ENCODE assay signal across 16 cellular contexts in genomic region chr11:890794-891600, GRCh38. TPM values are rescaled to one million over a fixed set of nuclear protein-coding genes. Genes with fewer than 3 reads are reported as not detected.
A peak's percentile ranks its signal among the peaks of the same experiment; 100 is the strongest.
DNase-seq lines count a peak whose midpoint lies in the region; ATAC-seq, FAIRE-seq and TF ChIP-seq lines count a peak whose summit lies in the region.
"Had no signal": no experiment of that assay in that cellular context is flagged by ENCODE, and none has a peak within 500 bp of the region (broad histone marks: within the 10 kb centered on the region; RNA-seq: fewer than 3 reads in every experiment).

No MANE protein-coding gene starts in this region.

- peaks cover 0 to 29% (median 22%) of the 10 kb centered on the region in 10 experiments; a peak in 18 of 20 replicates for H3K4me1 ChIP-seq in BLaER1 treated with 17β-estradiol and CSF1 and Interleukin-3, amounts not matched to agents 10 nM and 100 nM
- peaks cover 0 to 67% of the 10 kb centered on the region in 2 experiments; a peak in 2 of 5 replicates for H3K4me1 ChIP-seq in K562 (replicated peaks in 1 of 2; ENCODE audit: control insufficient read depth in 2 of 2, insufficient read depth in 2 of 2, low read length in 2 of 2)
- no peaks in the 10 kb centered on the region for H3K4me1 ChIP-seq in vagina
- H3K4me1 ChIP-seq: breast epithelium, SJSA1 had no signal

- H3K4me1 Mint-ChIP-seq in activated CD4-positive, alpha-beta T cell treated with anti-CD3 and anti-CD28 coated beads for 36 hours: no peaks in the 10 kb centered on the region

- TF ChIP-seq CTCF in K562 (IDR thresholded peaks at IDR 0.05 in 2 of 3, conservative IDR thresholded peaks at IDR 0.05 in 1 of 3; ENCODE audit: insufficient read depth in 2 of 3, low read depth in 1 of 3, low read length in 3 of 3) (no peak), vagina (IDR thresholded peaks at IDR 0.05) (no peak)

- H3K4me3 Mint-ChIP-seq in activated CD4-positive, alpha-beta T cell treated with anti-CD3 and anti-CD28 coated beads for 36 hours: no peak overlapping the region
- H3K4me3 Mint-ChIP-seq: activated naive CD4-positive, alpha-beta T cell treated with anti-CD3 and anti-CD28 coated beads for 36 hours; naive thymus-derived CD8-positive, alpha-beta T cell had no signal

- no peak for TF ChIP-seq POLR2A in K562 (conservative IDR thresholded peaks at IDR 0.05)
- no peak for TF ChIP-seq POLR2A in vagina (IDR thresholded peaks at IDR 0.05)

- peaks cover 24 to 70% (median 40%) of the 10 kb centered on the region in 11 experiments for H3K36me3 ChIP-seq in BLaER1 treated with 17β-estradiol and CSF1 and Interleukin-3, amounts not matched to agents 10 nM and 100 nM
- H3K36me3 ChIP-seq in K562 (ENCODE audit: control insufficient read depth, insufficient read depth, low read length): peaks cover 50% of the 10 kb centered on the region; the same call in 1 of the 3 replicates
- H3K36me3 ChIP-seq in vagina: no peaks in the 10 kb centered on the region
- H3K36me3 ChIP-seq: breast epithelium, SJSA1 had no signal

- H3K79me2 ChIP-seq in K562 (ENCODE audit: control insufficient read depth, insufficient read depth, low read length): no peaks in the 10 kb centered on the region

- no TSS peak for BruUV-seq in K562 (replicated peaks; lab: Mats Ljungman, UMichigan)

- POLR2A ChIA-PET in K562 (lab: Yijun Ruan, JAX): no interaction called here
- POLR2A ChIA-PET in activated CD4-positive, alpha-beta T cell treated with anti-CD3 and anti-CD28 coated beads for 36 hours (lab: Charles Lee): no interaction called here

- in situ Hi-C loops in K562 (cut with MboI): no loop called here

- H3K27ac Mint-ChIP-seq in activated CD4-positive, alpha-beta T cell treated with anti-CD3 and anti-CD28 coated beads for 36 hours: no peak overlapping the region
- H3K27ac Mint-ChIP-seq: activated naive CD4-positive, alpha-beta T cell treated with anti-CD3 and anti-CD28 coated beads for 36 hours had no signal

- intact Hi-C loops in K562 (cut with micrococcal nuclease) (no loop called here), vagina (cut with DNase I) (no loop called here)
- intact Hi-C loops in activated CD4-positive, alpha-beta T cell treated with anti-CD3 and anti-CD28 coated beads for 36 hours (cut with DNase I, micrococcal nuclease): no loop called here

- no peak for TF ChIP-seq RAD21 in K562 (CRISPR knock-in tag; conservative IDR thresholded peaks at IDR 0.05 in 1 of 2, IDR thresholded peaks at IDR 0.05 in 1 of 2)

- CTCF ChIA-PET in K562 (lab: Yijun Ruan, JAX; ENCODE audit: low intra/inter-chr PET ratio): no interaction called here
- CTCF ChIA-PET in activated CD4-positive, alpha-beta T cell treated with anti-CD3 and anti-CD28 coated beads for 36 hours (lab: Charles Lee): no interaction called here

- peaks cover 0 to 98% (median 61%) of the 10 kb centered on the region in 11 experiments; a peak in 18 of 22 replicates for H4K20me1 ChIP-seq in BLaER1 treated with 17β-estradiol and CSF1 and Interleukin-3, amounts not matched to agents 10 nM and 100 nM
- H4K20me1 ChIP-seq in K562 (replicated peaks; ENCODE audit: control insufficient read depth, insufficient read depth, low read length): no peaks in the 10 kb centered on the region; the same call in 1 of the 2 replicates

- no peak for FAIRE-seq in K562 (lab: Jason Lieb, UNC)

- ATAC-seq in K562 (no peak), HG02973 (IDR thresholded peaks at IDR 0.05; ENCODE audit: unreplicated experiment) (no peak)
- no peak for ATAC-seq in activated CD4-positive, alpha-beta T cell treated with anti-CD3 and anti-CD28 coated beads for 36 hours
- ATAC-seq: naive thymus-derived CD8-positive, alpha-beta T cell had no signal

- no peaks in the 10 kb centered on the region for H3K27me3 ChIP-seq in BLaER1 treated with 17β-estradiol and CSF1 and Interleukin-3, amounts not matched to agents 10 nM and 100 nM
- H3K27me3 ChIP-seq in K562 (ENCODE audit: control insufficient read depth in 2 of 2, insufficient read depth in 2 of 2, low read length in 2 of 2) (no peaks in the 10 kb centered on the region), vagina (no peaks in the 10 kb centered on the region)
- H3K27me3 ChIP-seq: breast epithelium, SJSA1 had no signal

- no peaks in the 10 kb centered on the region for H3K27me3 Mint-ChIP-seq in activated CD4-positive, alpha-beta T cell treated with anti-CD3 and anti-CD28 coated beads for 36 hours
- H3K27me3 Mint-ChIP-seq: naive thymus-derived CD8-positive, alpha-beta T cell had no signal

- H3K4me2 ChIP-seq in BLaER1 treated with 17β-estradiol and CSF1 and Interleukin-3, amounts not matched to agents 10 nM and 100 nM: peak overlapping the region in 8 of 11 experiments; percentile 40 to 77 (median 61); a peak in 16 of 22 replicates
- no peak overlapping the region for H3K4me2 ChIP-seq in K562 (ENCODE audit: insufficient read depth, low read length)
- H3K4me2 ChIP-seq: KMS-11 had no signal

- H3K9ac ChIP-seq in BLaER1 treated with 17β-estradiol and CSF1 and Interleukin-3, amounts not matched to agents 10 nM and 100 nM: peak overlapping the region in 5 of 11 experiments; percentile 9 to 52 (median 31); a peak in 8 of 22 replicates
- peak overlapping the region in 1 of 2 experiments; percentile 36; a peak in 1 of 4 replicates for H3K9ac ChIP-seq in K562 (ENCODE audit: insufficient read depth in 1 of 2, low read depth in 2 of 2, low read length in 2 of 2)
- H3K9ac ChIP-seq: KMS-11 had no signal

- peak overlapping the region in 4 of 11 experiments; percentile 8 to 32 (median 21); a peak in 2 of 22 replicates for H3K27ac ChIP-seq in BLaER1 treated with 17β-estradiol and CSF1 and Interleukin-3, amounts not matched to agents 10 nM and 100 nM
- H3K27ac ChIP-seq in K562 (ENCODE audit: extremely low read depth, low read depth, low read length) (no peak overlapping the region), vagina (no peak overlapping the region)
- H3K27ac ChIP-seq: breast epithelium, KMS-11, SJSA1 had no signal

- TF ChIP-seq EP300 in K562 (IDR thresholded peaks at IDR 0.05; ENCODE audit: low read length): no peak

- peaks cover 9% of the 10 kb centered on the region for H3K36me3 Mint-ChIP-seq in activated CD4-positive, alpha-beta T cell treated with anti-CD3 and anti-CD28 coated beads for 36 hours (ENCODE audit: low read depth)

- H3K9me3 ChIP-seq in BLaER1 treated with 17β-estradiol and CSF1 and Interleukin-3, amounts not matched to agents 10 nM and 100 nM (replicated peaks in 1 of 11): no peaks in the 10 kb centered on the region
- no peaks in the 10 kb centered on the region for H3K9me3 ChIP-seq in K562 (replicated peaks; ENCODE audit: control insufficient read depth, insufficient read depth, low read depth, low read length)
- H3K9me3 ChIP-seq in vagina: no peaks in the 10 kb centered on the region
- H3K9me3 ChIP-seq: breast epithelium, SJSA1 had no signal

- WGBS in K562 (ENCODE audit: insufficient coverage, low coverage, missing lambda C conversion rate): 88% methylated on average over 12 of the region's 28 CpGs

- no peak overlapping the region for H2AFZ ChIP-seq in K562 (ENCODE audit: low read depth, low read length)

- no peaks in the 10 kb centered on the region for H3K9me3 Mint-ChIP-seq in activated CD4-positive, alpha-beta T cell treated with anti-CD3 and anti-CD28 coated beads for 36 hours (ENCODE audit: low read depth)
- H3K9me3 Mint-ChIP-seq: activated naive CD4-positive, alpha-beta T cell treated with anti-CD3 and anti-CD28 coated beads for 36 hours; naive thymus-derived CD8-positive, alpha-beta T cell had no signal

- peak; percentile 85 for DNase-seq in NCI-H1092 treated with DMSO at 0.1 percent for 48 hours (lab: John Stamatoyannopoulos, UW)
- DNase-seq in K562 (ENCODE audit: extremely low read depth in 1 of 4, low spot score in 3 of 4): no peak
- DNase-seq in activated CD4-positive, alpha-beta T cell treated with anti-CD3 and anti-CD28 coated beads for 36 hours: no peak
- no peak for DNase-seq in vagina (ENCODE audit: extremely low spot score in 2 of 2)
- DNase-seq: activated naive CD4-positive, alpha-beta T cell treated with anti-CD3 and anti-CD28 coated beads for 36 hours; DMS53; effector CD4-positive, alpha-beta T cell; naive thymus-derived CD8-positive, alpha-beta T cell; NCI-H187; stimulated activated CD4-positive, alpha-beta T cell treated with anti-CD3 and anti-CD28 coated beads, Interleukin-2, amount 100 ng/mL, for 24 hours; trophoblast cell had no signal

- H3K9me1 ChIP-seq in K562 (ENCODE audit: control insufficient read depth, insufficient read depth, low read length): no peaks in the 10 kb centered on the region

- no peak overlapping the region for H3K4me3 ChIP-seq in BLaER1 treated with 17β-estradiol and CSF1 and Interleukin-3, amounts not matched to agents 10 nM and 100 nM
- H3K4me3 ChIP-seq in K562 (no peak overlapping the region), vagina (no peak overlapping the region)
- H3K4me3 ChIP-seq: breast epithelium, SJSA1 had no signal

RNA-seq across cellular contexts. Expression of gene CHID1, which starts 19.6 kb away (rescaled TPM):
- total RNA-seq in K562 (2011; cell fraction: chromatin; rRNA removed; ENCODE audit: low replicate concordance): 131 and 294 TPM in 2 replicates
- 219 and 240 TPM in 2 replicates for total RNA-seq in K562 (2011; cell fraction: nucleolus; rRNA removed)
- 152 and 195 TPM in 2 replicates for total RNA-seq in K562 (2011; cell fraction: nucleoplasm; rRNA removed)
- total RNA-seq in K562 (2014; rRNA removed) (39.8 and 54.6 TPM in 2 replicates), K562 (2014; rRNA removed; fragmentation: Illumina TruSeq; extraction: Trizol) (14.2 and 22.4 TPM in 2 replicates), K562 (2015; rRNA removed; fragmentation: Illumina TruSeq; extraction: Trizol) (35.6 and 35.8 TPM in 2 replicates), K562 (2021) (108 and 114 TPM in 2 replicates), vagina (72.9 TPM)
- polyA plus RNA-seq in K562 (2011; rRNA removed) (46.0 and 56.3 TPM in 2 replicates), K562 (2014; fragmentation: Illumina TruSeq; extraction: Trizol) (67.7 and 81.6 TPM in 2 replicates), K562 (2014; fragmentation: Nextera tagmentation; extraction: Ambion mirVana) (10 to 100 TPM; 15.1 to 29.6 TPM), K562 (2014; rRNA removed) (57.8 and 70.5 TPM in 2 replicates)
- 80.3 and 118 TPM in 2 replicates for polyA plus RNA-seq in K562 (2011; cell fraction: cytosol; rRNA removed)
- 57.2 and 75.5 TPM in 2 replicates for polyA plus RNA-seq in K562 (2011; cell fraction: nucleus; rRNA removed)
- polyA plus RNA-seq in K562 (2012): 82.8 and 102 TPM in 2 replicates
- 48.8 and 59.6 TPM in 2 replicates for polyA minus RNA-seq in K562 (2011; rRNA and poly(A)+ RNA removed)
- polyA minus RNA-seq in K562 (2011; cell fraction: cytosol; rRNA and poly(A)+ RNA removed): 54.2 and 58.6 TPM in 2 replicates
- polyA minus RNA-seq in K562 (2011; cell fraction: nucleus; rRNA and poly(A)+ RNA removed): 29.0 and 29.1 TPM in 2 replicates
- total RNA-seq in activated CD4-positive, alpha-beta T cell treated with anti-CD3 and anti-CD28 coated beads for 36 hours: 10 to 100 TPM; 60.4 to 75.3 TPM

RNA-seq across cellular contexts. Expression of gene AP2A2, which starts 34.7 kb away (rescaled TPM):
- 125 and 255 TPM in 2 replicates for total RNA-seq in K562 (2011; cell fraction: chromatin; rRNA removed; ENCODE audit: low replicate concordance)
- total RNA-seq in K562 (2011; cell fraction: nucleolus; rRNA removed): 84.6 and 90.9 TPM in 2 replicates
- total RNA-seq in K562 (2011; cell fraction: nucleoplasm; rRNA removed): 84.5 and 112 TPM in 2 replicates
- total RNA-seq in K562 (2014; rRNA removed): 8.1 and 11.0 TPM in 2 replicates
- 11.9 and 16.2 TPM in 2 replicates for total RNA-seq in K562 (2014; rRNA removed; fragmentation: Illumina TruSeq; extraction: Trizol)
- total RNA-seq in K562 (2015; rRNA removed; fragmentation: Illumina TruSeq; extraction: Trizol): 19.8 and 22.8 TPM in 2 replicates
- total RNA-seq in K562 (2021): 26.2 and 33.3 TPM in 2 replicates
- 27.7 and 30.6 TPM in 2 replicates for polyA plus RNA-seq in K562 (2011; rRNA removed)
- polyA plus RNA-seq in K562 (2011; cell fraction: cytosol; rRNA removed): 20.2 and 29.9 TPM in 2 replicates
- 82.5 and 86.1 TPM in 2 replicates for polyA plus RNA-seq in K562 (2011; cell fraction: nucleus; rRNA removed)
- polyA plus RNA-seq in K562 (2012): 31.2 and 48.0 TPM in 2 replicates
- 29.5 and 41.7 TPM in 2 replicates for polyA plus RNA-seq in K562 (2014; fragmentation: Illumina TruSeq; extraction: Trizol)
- polyA plus RNA-seq in K562 (2014; fragmentation: Nextera tagmentation; extraction: Ambion mirVana): 1 to 10 TPM in 1 of 2 experiments, under 1 TPM in 1; 0.69 to 1.3 TPM
- polyA plus RNA-seq in K562 (2014; rRNA removed): 15.2 and 16.7 TPM in 2 replicates
- 21.8 and 29.8 TPM in 2 replicates for polyA minus RNA-seq in K562 (2011; rRNA and poly(A)+ RNA removed)
- 76.6 and 78.5 TPM in 2 replicates for polyA minus RNA-seq in K562 (2011; cell fraction: cytosol; rRNA and poly(A)+ RNA removed)
- 26.1 and 39.5 TPM in 2 replicates for polyA minus RNA-seq in K562 (2011; cell fraction: nucleus; rRNA and poly(A)+ RNA removed)
- 10 to 100 TPM; 43.5 to 71.6 TPM for total RNA-seq in activated CD4-positive, alpha-beta T cell treated with anti-CD3 and anti-CD28 coated beads for 36 hours
- total RNA-seq in vagina: 58.7 TPM

RNA-seq across cellular contexts. Expression of gene TSPAN4, which starts 48.3 kb away (rescaled TPM):
- total RNA-seq in K562 (2011; cell fraction: chromatin; rRNA removed; ENCODE audit: low replicate concordance): 19.4 and 74.3 TPM in 2 replicates
- total RNA-seq in K562 (2011; cell fraction: nucleolus; rRNA removed): 78.6 and 92.9 TPM in 2 replicates
- 32.7 and 41.1 TPM in 2 replicates for total RNA-seq in K562 (2011; cell fraction: nucleoplasm; rRNA removed)
- total RNA-seq in K562 (2014; rRNA removed) (23.1 and 40.5 TPM in 2 replicates), K562 (2014; rRNA removed; fragmentation: Illumina TruSeq; extraction: Trizol) (2.3 and 3.8 TPM in 2 replicates), K562 (2015; rRNA removed; fragmentation: Illumina TruSeq; extraction: Trizol) (15.7 and 16.7 TPM in 2 replicates), K562 (2021) (27.6 and 28.3 TPM in 2 replicates), vagina (99.0 TPM)
- polyA plus RNA-seq in K562 (2011; rRNA removed) (21.5 and 42.1 TPM in 2 replicates), K562 (2014; fragmentation: Illumina TruSeq; extraction: Trizol) (5.6 and 19.8 TPM in 2 replicates), K562 (2014; fragmentation: Nextera tagmentation; extraction: Ambion mirVana) (1 to 10 TPM in 1 of 2 experiments, under 1 TPM in 1; 0.07 to 2.4 TPM), K562 (2014; rRNA removed) (31.0 and 33.0 TPM in 2 replicates)
- polyA plus RNA-seq in K562 (2011; cell fraction: cytosol; rRNA removed): 46.2 and 103 TPM in 2 replicates
- 108 and 187 TPM in 2 replicates for polyA plus RNA-seq in K562 (2011; cell fraction: nucleus; rRNA removed)
- polyA plus RNA-seq in K562 (2012): 26.1 and 35.7 TPM in 2 replicates
- 6.9 and 10.4 TPM in 2 replicates for polyA minus RNA-seq in K562 (2011; rRNA and poly(A)+ RNA removed)
- polyA minus RNA-seq in K562 (2011; cell fraction: cytosol; rRNA and poly(A)+ RNA removed): 27.9 and 34.5 TPM in 2 replicates
- 18.6 and 21.2 TPM in 2 replicates for polyA minus RNA-seq in K562 (2011; cell fraction: nucleus; rRNA and poly(A)+ RNA removed)
- 1 to 10 TPM; 5.2 to 6.0 TPM for total RNA-seq in activated CD4-positive, alpha-beta T cell treated with anti-CD3 and anti-CD28 coated beads for 36 hours

RNA-seq across cellular contexts. Expression of gene POLR2L, which starts 48.7 kb away (rescaled TPM):
- total RNA-seq in K562 (2011; cell fraction: chromatin; rRNA removed; ENCODE audit: low replicate concordance): 11.3 and 43.7 TPM in 2 replicates
- 55.9 and 78.4 TPM in 2 replicates for total RNA-seq in K562 (2011; cell fraction: nucleolus; rRNA removed)
- total RNA-seq in K562 (2011; cell fraction: nucleoplasm; rRNA removed): 39.7 and 45.6 TPM in 2 replicates
- total RNA-seq in K562 (2014; rRNA removed): 688 and 1,043 TPM in 2 replicates
- 21.4 and 38.3 TPM in 2 replicates for total RNA-seq in K562 (2014; rRNA removed; fragmentation: Illumina TruSeq; extraction: Trizol)
- 170 and 171 TPM in 2 replicates for total RNA-seq in K562 (2015; rRNA removed; fragmentation: Illumina TruSeq; extraction: Trizol)
- total RNA-seq in K562 (2021): 217 and 237 TPM in 2 replicates
- polyA plus RNA-seq in K562 (2011; rRNA removed): 40.7 and 91.6 TPM in 2 replicates
- 76.1 and 201 TPM in 2 replicates for polyA plus RNA-seq in K562 (2011; cell fraction: cytosol; rRNA removed)
- 112 and 200 TPM in 2 replicates for polyA plus RNA-seq in K562 (2011; cell fraction: nucleus; rRNA removed)
- polyA plus RNA-seq in K562 (2012): 226 and 569 TPM in 2 replicates
- polyA plus RNA-seq in K562 (2014; fragmentation: Illumina TruSeq; extraction: Trizol): 48.1 and 191 TPM in 2 replicates
- 100 to 1,000 TPM in 1 of 2 experiments, 10 to 100 TPM in 1; 97.7 to 108 TPM for polyA plus RNA-seq in K562 (2014; fragmentation: Nextera tagmentation; extraction: Ambion mirVana)
- polyA plus RNA-seq in K562 (2014; rRNA removed): 350 and 635 TPM in 2 replicates
- polyA minus RNA-seq in K562 (2011; rRNA and poly(A)+ RNA removed): 35.2 and 74.3 TPM in 2 replicates
- polyA minus RNA-seq in K562 (2011; cell fraction: cytosol; rRNA and poly(A)+ RNA removed): 127 and 132 TPM in 2 replicates
- 29.1 and 33.3 TPM in 2 replicates for polyA minus RNA-seq in K562 (2011; cell fraction: nucleus; rRNA and poly(A)+ RNA removed)
- total RNA-seq in activated CD4-positive, alpha-beta T cell treated with anti-CD3 and anti-CD28 coated beads for 36 hours: 10 to 100 TPM; 74.6 to 79.4 TPM
- 53.8 TPM for total RNA-seq in vagina

RNA-seq across cellular contexts. Expression of gene CD151, which starts 58.2 kb away (rescaled TPM):
- 104 and 449 TPM in 2 replicates for total RNA-seq in K562 (2011; cell fraction: chromatin; rRNA removed; ENCODE audit: low replicate concordance)
- 583 and 614 TPM in 2 replicates for total RNA-seq in K562 (2011; cell fraction: nucleolus; rRNA removed)
- 235 and 299 TPM in 2 replicates for total RNA-seq in K562 (2011; cell fraction: nucleoplasm; rRNA removed)
- total RNA-seq in K562 (2014; rRNA removed) (141 and 185 TPM in 2 replicates), K562 (2014; rRNA removed; fragmentation: Illumina TruSeq; extraction: Trizol) (40.0 and 65.9 TPM in 2 replicates), K562 (2015; rRNA removed; fragmentation: Illumina TruSeq; extraction: Trizol) (121 and 140 TPM in 2 replicates), K562 (2021) (187 and 189 TPM in 2 replicates), vagina (150 TPM)
- polyA plus RNA-seq in K562 (2011; rRNA removed) (179 and 218 TPM in 2 replicates), K562 (2014; fragmentation: Illumina TruSeq; extraction: Trizol) (95.6 and 190 TPM in 2 replicates), K562 (2014; fragmentation: Nextera tagmentation; extraction: Ambion mirVana) (1 to 10 TPM; 2.3 to 6.5 TPM), K562 (2014; rRNA removed) (187 and 238 TPM in 2 replicates)
- polyA plus RNA-seq in K562 (2011; cell fraction: cytosol; rRNA removed): 332 and 568 TPM in 2 replicates
- polyA plus RNA-seq in K562 (2011; cell fraction: nucleus; rRNA removed): 363 and 514 TPM in 2 replicates
- polyA plus RNA-seq in K562 (2012): 181 and 228 TPM in 2 replicates
- polyA minus RNA-seq in K562 (2011; rRNA and poly(A)+ RNA removed): 64.7 and 146 TPM in 2 replicates
- polyA minus RNA-seq in K562 (2011; cell fraction: cytosol; rRNA and poly(A)+ RNA removed): 86.1 and 96.6 TPM in 2 replicates
- polyA minus RNA-seq in K562 (2011; cell fraction: nucleus; rRNA and poly(A)+ RNA removed): 94.5 and 98.4 TPM in 2 replicates
- 10 to 100 TPM; 36.8 to 38.6 TPM for total RNA-seq in activated CD4-positive, alpha-beta T cell treated with anti-CD3 and anti-CD28 coated beads for 36 hours
